In the genomic region with DNA sequence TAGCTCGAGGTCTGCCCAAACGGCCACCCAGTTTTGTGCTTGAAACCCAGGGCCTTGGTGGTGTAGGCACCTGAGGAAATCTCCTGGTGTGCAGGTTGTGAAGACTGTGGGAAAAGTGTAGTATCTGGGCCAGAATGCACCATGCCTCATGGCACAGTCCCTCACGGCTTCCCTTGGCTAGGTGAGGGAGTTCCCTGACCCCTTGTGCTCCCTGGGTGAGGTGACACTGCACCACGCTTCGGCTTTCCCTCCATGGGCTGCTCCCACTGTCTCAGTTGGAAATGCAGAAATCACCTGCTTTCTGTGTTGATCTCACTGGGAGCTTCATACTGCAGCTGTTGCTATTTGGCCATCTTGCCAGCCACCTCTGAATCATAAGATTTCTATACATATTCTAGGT, we compare ENCODE assay signal across 8 cellular contexts.
"Had no signal": no experiment of that assay in that cellular context is flagged by ENCODE, and none has a peak within 500 bp of the region (broad histone marks: within the 10 kb centered on the region; RNA-seq: fewer than 3 reads in every experiment).

No MANE protein-coding gene starts in this region.

- H3K4me3 ChIP-seq: GM23338, HAP-1, K562 had no signal

- H3K9me3 ChIP-seq: HAP-1 had no signal

- H3K4me2 ChIP-seq: GM23338 had no signal

- ATAC-seq: GM23338, HCT116, K562 had no signal

- FAIRE-seq: H1, H54, HTR-8/SVneo, K562 had no signal

- H2AFZ ChIP-seq: GM23338 had no signal

- DNase-seq: IMR-90 had no signal

- H3K4me1 ChIP-seq: HAP-1 had no signal

- H3K36me3 ChIP-seq: HAP-1 had no signal
